In genomic region chr5:90777959-90778358, GRCh38 we compare ENCODE assay signal across 17 cellular contexts.
DNase-seq lines count a peak whose midpoint lies in the region; ATAC-seq, FAIRE-seq and TF ChIP-seq lines count a peak whose summit lies in the region.
"Had no signal": no experiment of that assay in that cellular context is flagged by ENCODE, and none has a peak within 500 bp of the region (broad histone marks: within the 10 kb centered on the region; RNA-seq: fewer than 3 reads in every experiment).

No MANE protein-coding gene starts in this region.

- H3K27me3 Mint-ChIP-seq in H9 (ENCODE audit: low read depth) (no peaks in the 10 kb centered on the region), T-helper 17 cell (peaks cover 12% of the 10 kb centered on the region), nephron progenitor cell (ENCODE audit: low read depth, poor library complexity) (no peaks in the 10 kb centered on the region)
- H3K27me3 Mint-ChIP-seq: CD4-positive, CD25-positive, alpha-beta regulatory T cell had no signal

- H3K4me3 Mint-ChIP-seq in H9: no peak overlapping the region
- H3K4me3 Mint-ChIP-seq in T-helper 17 cell: no peak overlapping the region
- no peak overlapping the region for H3K4me3 Mint-ChIP-seq in nephron progenitor cell
- H3K4me3 Mint-ChIP-seq: CD4-positive, CD25-positive, alpha-beta regulatory T cell had no signal

- no peak overlapping the region for H3K23ac ChIP-seq in H9 (ENCODE audit: insufficient read length, low read depth, low read length)

- H3K4ac ChIP-seq in H9 (ENCODE audit: low read depth, low read length): no peak overlapping the region

- no peak overlapping the region for H4K5ac ChIP-seq in H9 (ENCODE audit: insufficient read length, low read depth, low read length)

- BruUV-seq in A673 (replicated peaks; lab: Mats Ljungman, UMichigan): no TSS peak

- no peak overlapping the region for H3K18ac ChIP-seq in H9 (ENCODE audit: insufficient read length, low read depth, low read length)

- H4K20me1 ChIP-seq in H9 (ENCODE audit: control insufficient read depth, insufficient read depth, insufficient read length): no peaks in the 10 kb centered on the region

- H3K23me2 ChIP-seq in H9 (ENCODE audit: insufficient read length, low read depth, low read length, poor library complexity, severe bottlenecking): no peaks in the 10 kb centered on the region

- FAIRE-seq in small intestine (lab: Jason Lieb, UNC): no peak
- FAIRE-seq: D721Med, G401.6, GM12892 had no signal

- H2BK15ac ChIP-seq in H9 (ENCODE audit: low read depth, low read length): no peak overlapping the region

- WGBS in H9 (ENCODE audit: extremely low coverage, insufficient read length, low lambda C conversion rate): 100% methylated on average over 1 of the region's 6 CpGs
- WGBS in small intestine, 3 donors: 89 to 92% (median 90%) methylated on average over 6 of the region's 6 CpGs

- H3K27me3 ChIP-seq in H9 (ENCODE audit: insufficient read depth, low read length) (no peaks in the 10 kb centered on the region), A673 (replicated peaks; ENCODE audit: insufficient read depth, low read depth, low read length, poor library complexity) (no peaks in the 10 kb centered on the region), small intestine (ENCODE audit: control insufficient read depth in 2 of 2, insufficient read depth in 2 of 2, low read length in 2 of 2) (no peaks in the 10 kb centered on the region)

- intact Hi-C loops in A673 (cut with micrococcal nuclease; ENCODE audit: unreplicated experiment): no loop called here

- TF ChIP-seq CTCF in H9 (conservative IDR thresholded peaks at IDR 0.05): no peak
- no peak for TF ChIP-seq CTCF in nephron progenitor cell (IDR thresholded peaks at IDR 0.05)
- no peak for TF ChIP-seq CTCF in A673 (conservative IDR thresholded peaks at IDR 0.05; ENCODE audit: low read depth, low read length)

- H3K4me3 ChIP-seq in A673 (ENCODE audit: low read depth, low read length, poor library complexity, severe bottlenecking) (no peak overlapping the region), small intestine (ENCODE audit: low read depth in 1 of 2, low read length in 2 of 2) (no peak overlapping the region)

- no peak overlapping the region for H3K56ac ChIP-seq in H9 (ENCODE audit: insufficient read length, low read depth, low read length)

- no peak overlapping the region for H3K27ac ChIP-seq in H9 (ENCODE audit: insufficient read length, low read depth, low read length)
- H3K27ac ChIP-seq in A673 (ENCODE audit: low read depth, low read length, poor library complexity, severe bottlenecking): no peak overlapping the region
- no peak overlapping the region for H3K27ac ChIP-seq in small intestine (ENCODE audit: low read depth in 1 of 2, low read length in 1 of 2)

- no peaks in the 10 kb centered on the region for H3K4me1 ChIP-seq in H9 (ENCODE audit: insufficient read depth, low read length)
- H3K4me1 ChIP-seq in A673 (ENCODE audit: insufficient read depth, low read length, poor library complexity, severe bottlenecking): no peaks in the 10 kb centered on the region
- no peaks in the 10 kb centered on the region for H3K4me1 ChIP-seq in small intestine (ENCODE audit: control insufficient read depth in 2 of 2, insufficient read depth in 1 of 2, low read depth in 1 of 2, low read length in 1 of 2)
- H3K4me1 ChIP-seq: BE2C, Caco-2 had no signal

- no peak overlapping the region for H4K91ac ChIP-seq in H9 (ENCODE audit: insufficient read length, low read depth, low read length)

- H2BK20ac ChIP-seq in H9 (ENCODE audit: low read depth, low read length, poor library complexity, severe bottlenecking): no peak overlapping the region

- peaks cover 0 to 6% of the 10 kb centered on the region in 2 experiments; a peak in 1 of 4 replicates for H3K4me1 Mint-ChIP-seq in H9
- H3K4me1 Mint-ChIP-seq in T-helper 17 cell: peaks cover 8% of the 10 kb centered on the region
- no peaks in the 10 kb centered on the region for H3K4me1 Mint-ChIP-seq in nephron progenitor cell
- H3K4me1 Mint-ChIP-seq: CD4-positive, CD25-positive, alpha-beta regulatory T cell had no signal

- no peak overlapping the region for H3K14ac ChIP-seq in H9 (ENCODE audit: insufficient read depth, low read length)

- H3K36me3 Mint-ChIP-seq in H9 (ENCODE audit: insufficient read depth in 1 of 3, low read depth in 3 of 3): peaks cover 6 to 34% (median 14%) of the 10 kb centered on the region in 3 experiments; a peak in 6 of 7 replicates
- H3K36me3 Mint-ChIP-seq in T-helper 17 cell (ENCODE audit: low read depth): no peaks in the 10 kb centered on the region
- H3K36me3 Mint-ChIP-seq in nephron progenitor cell (ENCODE audit: low read depth): peaks cover 4% of the 10 kb centered on the region
- H3K36me3 Mint-ChIP-seq: CD4-positive, CD25-positive, alpha-beta regulatory T cell had no signal

- H3K36me3 ChIP-seq in A673 (ENCODE audit: insufficient read depth, low read length, poor library complexity, severe bottlenecking): no peaks in the 10 kb centered on the region
- H3K36me3 ChIP-seq in small intestine (ENCODE audit: control insufficient read depth in 2 of 2, insufficient read depth in 2 of 2, low read length in 2 of 2): no peaks in the 10 kb centered on the region
- H3K36me3 ChIP-seq: BE2C had no signal

- H3K27ac Mint-ChIP-seq in H9 (peak overlapping the region in 2 of 3 experiments; percentile 25 to 28; a peak in 5 of 7 replicates), T-helper 17 cell (peak overlapping the region; percentile 39), nephron progenitor cell (peak overlapping the region; percentile 79)
- H3K27ac Mint-ChIP-seq: CD4-positive, CD25-positive, alpha-beta regulatory T cell had no signal

- no peak overlapping the region for H2BK12ac ChIP-seq in H9 (ENCODE audit: insufficient read length, low read depth, low read length)

- no peak overlapping the region for H3K4me2 ChIP-seq in H9 (ENCODE audit: insufficient read depth, insufficient read length, low read length)

- POLR2A ChIA-PET in A673 (lab: Charles Lee; ENCODE audit: low non-redundant PET): no interaction called here

- H2BK120ac ChIP-seq in H9 (ENCODE audit: low read depth, low read length, poor library complexity, severe bottlenecking): no peak overlapping the region

- H2AFZ ChIP-seq in H9 (ENCODE audit: low read length): no peak overlapping the region

- no peaks in the 10 kb centered on the region for H3K9me3 Mint-ChIP-seq in H9
- H3K9me3 Mint-ChIP-seq in nephron progenitor cell: no peaks in the 10 kb centered on the region
- H3K9me3 Mint-ChIP-seq: CD4-positive, CD25-positive, alpha-beta regulatory T cell had no signal

- H3T11ph ChIP-seq in H9 (ENCODE audit: low read length): no peak overlapping the region

- ATAC-seq in T-helper 17 cell: no peak

- no peaks in the 10 kb centered on the region for H3K9me3 ChIP-seq in H9 (ENCODE audit: control insufficient read depth, low read depth, low read length)
- H3K9me3 ChIP-seq in T-helper 17 cell (ENCODE audit: control insufficient read depth, low read length, poor library complexity, severe bottlenecking): no peaks in the 10 kb centered on the region
- H3K9me3 ChIP-seq in A673 (ENCODE audit: low read depth, low read length, poor library complexity, severe bottlenecking): no peaks in the 10 kb centered on the region
- no peaks in the 10 kb centered on the region for H3K9me3 ChIP-seq in small intestine (ENCODE audit: control insufficient read depth, low read depth)
- H3K9me3 ChIP-seq: BE2C, Caco-2 had no signal

- H4K8ac ChIP-seq in H9 (replicated peaks; ENCODE audit: insufficient read length, low read depth, low read length): no peak overlapping the region

- H3K79me1 ChIP-seq in H9 (ENCODE audit: insufficient read depth, low read depth, low read length, poor library complexity, severe bottlenecking): no peaks in the 10 kb centered on the region

- H3K79me2 ChIP-seq in H9 (ENCODE audit: insufficient read depth, low read length): no peaks in the 10 kb centered on the region

- CTCF ChIA-PET in A673 (lab: Charles Lee): no interaction called here

- no peak for DNase-seq in H9
- DNase-seq in T-helper 17 cell: no peak
- DNase-seq in nephron progenitor cell: no peak
- DNase-seq in A673 (ENCODE audit: low spot score): no peak
- DNase-seq in activated CD4-positive, CD25-positive, alpha-beta regulatory T cell treated with anti-CD3 and anti-CD28 coated beads, Interleukin-2, amount 50 U/mL, for 72 hours: no peak
- no peak for DNase-seq in small intestine
- DNase-seq: ACHN; BE2C; C1 segment of cervical spinal cord; Caco-2; CD4-positive, CD25-positive, alpha-beta regulatory T cell; GOT3; H7; KBM-7 had no signal

- no peak overlapping the region for H2AK5ac ChIP-seq in H9 (ENCODE audit: insufficient read length, low read length)

- no peak overlapping the region for H3K9ac ChIP-seq in H9 (ENCODE audit: extremely low read depth, insufficient read length, low read length)

- no peak overlapping the region for H2BK5ac ChIP-seq in H9 (ENCODE audit: insufficient read length, low read length)

Comparison
In these comparisons a context has a peak if more than half of its experiments do, and no peak if none do; other contexts are left out.
1. H3K27ac Mint-ChIP-seq: peak in every context shown above with its lines; median percentile 79 in nephron progenitor cell; 39 in T-helper 17 cell; 26 in H9.